30 cellular contexts compared by ENCODE assay signal in the genomic region with DNA sequence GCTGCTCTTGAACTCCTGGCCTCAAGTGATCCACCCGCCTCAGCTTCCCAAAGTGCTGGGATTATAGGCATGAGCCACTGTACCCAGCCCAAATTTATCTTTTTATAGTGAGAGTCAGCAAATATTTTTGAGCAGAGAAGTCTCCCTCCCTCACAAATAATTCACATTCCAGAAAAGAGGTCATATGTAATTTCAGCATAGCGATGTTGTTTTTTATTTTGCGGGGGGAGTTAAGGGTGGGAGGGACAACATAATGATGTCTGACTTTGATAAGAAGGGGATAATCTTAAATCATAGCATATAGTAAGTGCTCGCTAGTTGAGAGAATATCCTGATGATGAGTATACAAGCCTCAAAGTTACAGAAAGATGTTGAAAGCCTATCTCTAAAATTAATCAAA.
"Had no signal": no experiment of that assay in that cellular context is flagged by ENCODE, and none has a peak within 500 bp of the region (broad histone marks: within the 10 kb centered on the region; RNA-seq: fewer than 3 reads in every experiment).

No MANE protein-coding gene starts in this region.

- H3K27ac Mint-ChIP-seq: naive thymus-derived CD8-positive, alpha-beta T cell; natural killer cell treated with Interleukin-12 subunit alpha and Interleukin-12 subunit beta and Interleukin-15 and Interleukin-18, amount 100 ng/mL, for 72 hours; neural progenitor cell; progenitor cell of endocrine pancreas; stimulated activated effector memory CD8-positive, alpha-beta T cell treated with anti-CD3 and anti-CD28 coated beads, Interleukin-12 subunit alpha, Interleukin-12 subunit beta, amount 100 ng/mL, for 72 hours; stimulated activated naive B cell treated with anti-CD40 and anti-IgM and Interleukin-4, amounts not matched to agents 10 μg/mL and 1 μg/mL and 100 μg/mL, for 72 hours; stimulated activated naive CD8-positive, alpha-beta T cell treated with anti-CD3 and anti-CD28 coated beads, Interleukin-15, Interleukin-2, amounts not matched to agents 100 ng/mL and 50 ng/mL, for 24 hours had no signal

- H3K36me3 ChIP-seq: neural progenitor cell, ovary, spleen, stomach, thoracic aorta, thyroid gland, tibial nerve, upper lobe of left lung, vagina had no signal

- DNase-seq: naive thymus-derived CD8-positive, alpha-beta T cell; occipital lobe; ovary; posterior cingulate gyrus; psoas muscle; right cardiac atrium; spleen; stimulated activated CD4-positive, alpha-beta T cell treated with anti-CD3 and anti-CD28 coated beads, Interleukin-12 subunit alpha, Interleukin-12 subunit beta, amount 100 ng/mL, for 4 hours; stimulated activated CD4-positive, alpha-beta T cell treated with anti-CD3 and anti-CD28 coated beads, Interleukin-1b, Interleukin-23, amount 100 ng/mL, for 48 hours; stimulated activated CD4-positive, alpha-beta T cell treated with anti-CD3 and anti-CD28 coated beads, Interleukin-4, amount 100 ng/mL, for 1 hour; stimulated activated CD4-positive, alpha-beta T cell treated with anti-CD3 and anti-CD28 coated beads, Interleukin-4, amount 100 ng/mL, for 4 hours; stimulated activated naive B cell treated with anti-CD40 and anti-IgM and Interleukin-4, amounts not matched to agents 10 μg/mL and 1 μg/mL and 100 μg/mL, for 72 hours; stimulated activated naive CD4-positive, alpha-beta T cell treated with Interleukin-2 at 50 U/mL for 16 hours; stomach; thyroid gland; trophoblast cell; upper lobe of left lung had no signal

- H3K4me2 ChIP-seq: neural progenitor cell, smooth muscle cell had no signal

- H3K9me3 ChIP-seq: ovary, psoas muscle, spleen, stomach, thoracic aorta, thyroid gland, tibial nerve, upper lobe of left lung, vagina had no signal

- H3K4me1 Mint-ChIP-seq: naive thymus-derived CD8-positive, alpha-beta T cell; neural progenitor cell; stimulated activated effector memory CD8-positive, alpha-beta T cell treated with anti-CD3 and anti-CD28 coated beads, Interleukin-12 subunit alpha, Interleukin-12 subunit beta, amount 100 ng/mL, for 72 hours; stimulated activated naive B cell treated with anti-CD40 and anti-IgM and Interleukin-4, amounts not matched to agents 10 μg/mL and 1 μg/mL and 100 μg/mL, for 72 hours had no signal

- H3K79me2 ChIP-seq: parathyroid adenoma had no signal

- H3K4me3 ChIP-seq: neural progenitor cell, ovary, psoas muscle, skin epidermis, smooth muscle cell, spleen, stomach, thoracic aorta, thyroid gland, tibial nerve, upper lobe of left lung, vagina had no signal

- H3K9ac ChIP-seq: neural progenitor cell, parathyroid adenoma had no signal

- H3K4me3 Mint-ChIP-seq: naive thymus-derived CD8-positive, alpha-beta T cell; natural killer cell treated with Interleukin-12 subunit alpha and Interleukin-12 subunit beta and Interleukin-15 and Interleukin-18, amount 100 ng/mL, for 72 hours; neural progenitor cell; stimulated activated effector memory CD8-positive, alpha-beta T cell treated with anti-CD3 and anti-CD28 coated beads, Interleukin-12 subunit alpha, Interleukin-12 subunit beta, amount 100 ng/mL, for 72 hours; stimulated activated naive B cell treated with anti-CD40 and anti-IgM and Interleukin-4, amounts not matched to agents 10 μg/mL and 1 μg/mL and 100 μg/mL, for 72 hours; stimulated activated naive CD8-positive, alpha-beta T cell treated with anti-CD3 and anti-CD28 coated beads, Interleukin-15, Interleukin-2, amounts not matched to agents 100 ng/mL and 50 ng/mL, for 24 hours had no signal

- H3K27me3 ChIP-seq: neural progenitor cell, ovary, spleen, stomach, thyroid gland, tibial nerve, upper lobe of left lung, vagina had no signal

- H2AFZ ChIP-seq: neural progenitor cell, parathyroid adenoma had no signal

- H3K27ac ChIP-seq: neural progenitor cell, ovary, parathyroid adenoma, psoas muscle, skin epidermis, spleen, stomach, thoracic aorta, thyroid gland, tibial nerve, upper lobe of left lung, vagina had no signal

- H3K9me3 Mint-ChIP-seq: neural progenitor cell; stimulated activated naive CD8-positive, alpha-beta T cell treated with anti-CD3 and anti-CD28 coated beads, Interleukin-15, Interleukin-2, amounts not matched to agents 100 ng/mL and 50 ng/mL, for 24 hours had no signal

- H3K4me1 ChIP-seq: neural progenitor cell, parathyroid adenoma, psoas muscle, spleen, stomach, thyroid gland, tibial nerve, upper lobe of left lung, vagina had no signal

- H3K36me3 Mint-ChIP-seq: naive thymus-derived CD8-positive, alpha-beta T cell; natural killer cell treated with Interleukin-12 subunit alpha and Interleukin-12 subunit beta and Interleukin-15 and Interleukin-18, amount 100 ng/mL, for 72 hours; neural progenitor cell; stimulated activated effector memory CD8-positive, alpha-beta T cell treated with anti-CD3 and anti-CD28 coated beads, Interleukin-12 subunit alpha, Interleukin-12 subunit beta, amount 100 ng/mL, for 72 hours; stimulated activated naive B cell treated with anti-CD40 and anti-IgM and Interleukin-4, amounts not matched to agents 10 μg/mL and 1 μg/mL and 100 μg/mL, for 72 hours had no signal

- ATAC-seq: naive thymus-derived CD8-positive, alpha-beta T cell; natural killer cell treated with Interleukin-12 subunit alpha and Interleukin-12 subunit beta and Interleukin-15 and Interleukin-18, amount 100 ng/mL, for 72 hours; psoas muscle; right cardiac atrium; sciatic nerve; stimulated activated effector memory CD8-positive, alpha-beta T cell treated with anti-CD3 and anti-CD28 coated beads, Interleukin-12 subunit alpha, Interleukin-12 subunit beta, amount 100 ng/mL, for 72 hours; stimulated activated naive B cell treated with anti-CD40 and anti-IgM and Interleukin-4, amounts not matched to agents 10 μg/mL and 1 μg/mL and 100 μg/mL, for 72 hours had no signal

- FAIRE-seq: urothelium cell line had no signal

- H3K27me3 Mint-ChIP-seq: naive thymus-derived CD8-positive, alpha-beta T cell; natural killer cell treated with Interleukin-12 subunit alpha and Interleukin-12 subunit beta and Interleukin-15 and Interleukin-18, amount 100 ng/mL, for 72 hours; progenitor cell of endocrine pancreas; stimulated activated naive B cell treated with anti-CD40 and anti-IgM and Interleukin-4, amounts not matched to agents 10 μg/mL and 1 μg/mL and 100 μg/mL, for 72 hours; stimulated activated naive CD8-positive, alpha-beta T cell treated with anti-CD3 and anti-CD28 coated beads, Interleukin-15, Interleukin-2, amounts not matched to agents 100 ng/mL and 50 ng/mL, for 24 hours had no signal
